ENCODE assay signal across 13 cellular contexts in genomic region chr16:64478258-64478906, GRCh38.
DNase-seq lines count a peak whose midpoint lies in the region; ATAC-seq lines count a peak whose summit lies in the region.
"Had no signal": no experiment of that assay in that cellular context is flagged by ENCODE, and none has a peak within 500 bp of the region (broad histone marks: within the 10 kb centered on the region; RNA-seq: fewer than 3 reads in every experiment).

No MANE protein-coding gene starts in this region.

- H3K4me3 ChIP-seq in mesenchymal stem cell (ENCODE audit: insufficient read depth in 1 of 2, low read depth in 1 of 2, low read length in 2 of 2), result no peak overlapping the region
- H3K4me3 ChIP-seq: SJCRH30, testis had no signal

- H3K9me3 ChIP-seq in mesenchymal stem cell (ENCODE audit: control insufficient read depth, low read length), result no peaks in the 10 kb centered on the region
- H3K9me3 ChIP-seq: BE2C, SJCRH30, testis had no signal

- no peaks in the 10 kb centered on the region for H3K36me3 ChIP-seq in mesenchymal stem cell (ENCODE audit: control insufficient read depth in 1 of 2, insufficient read depth in 2 of 2, low read depth in 1 of 2, low read length in 2 of 2)
- H3K36me3 ChIP-seq: BE2C, SJCRH30 had no signal

- H3K27ac ChIP-seq in mesenchymal stem cell (ENCODE audit: low read length, poor library complexity, severe bottlenecking), result peak overlapping the region; percentile 90
- H3K27ac ChIP-seq: SJCRH30, testis had no signal

- peak overlapping the region; percentile 58 for H2BK5ac ChIP-seq in mesenchymal stem cell (ENCODE audit: low read depth, low read length, poor library complexity, severe bottlenecking)

- 10% methylated on average over 4 of the region's 5 CpGs for WGBS in mesenchymal stem cell

- H3K27me3 ChIP-seq in mesenchymal stem cell (ENCODE audit: control insufficient read depth in 1 of 2, insufficient read depth in 1 of 2, low read length in 2 of 2), result no peaks in the 10 kb centered on the region
- H3K27me3 ChIP-seq: BE2C, SJCRH30, testis had no signal

- no peak overlapping the region for H3K23ac ChIP-seq in mesenchymal stem cell (ENCODE audit: low read length in 2 of 2)

- no peak overlapping the region for H4K91ac ChIP-seq in mesenchymal stem cell (ENCODE audit: low read length)

- H2BK12ac ChIP-seq in mesenchymal stem cell (ENCODE audit: low read length in 2 of 2), result no peak overlapping the region

- H3K4me2 ChIP-seq in mesenchymal stem cell (ENCODE audit: low read length, poor library complexity, severe bottlenecking), result peak overlapping the region; percentile 42

- no peak overlapping the region for H4K8ac ChIP-seq in mesenchymal stem cell (ENCODE audit: low read length)

- no peak overlapping the region for H3K4ac ChIP-seq in mesenchymal stem cell (ENCODE audit: low read depth in 1 of 2, low read length in 2 of 2)

- no peak overlapping the region for H2BK120ac ChIP-seq in mesenchymal stem cell (ENCODE audit: low read depth, low read length)

- no peak overlapping the region for H2AK5ac ChIP-seq in mesenchymal stem cell (ENCODE audit: low read length, severe bottlenecking)

- no peak overlapping the region for H2BK15ac ChIP-seq in mesenchymal stem cell (ENCODE audit: low read depth, poor library complexity, severe bottlenecking)

- H3K4me1 ChIP-seq in mesenchymal stem cell (ENCODE audit: control insufficient read depth, insufficient read depth, low read depth, low read length), result peaks cover 6% of the 10 kb centered on the region
- H3K4me1 ChIP-seq: testis had no signal

- H3K9ac ChIP-seq in mesenchymal stem cell (ENCODE audit: low read length), result peak overlapping the region; percentile 5

- no peak overlapping the region for H2AFZ ChIP-seq in mesenchymal stem cell (ENCODE audit: low read depth, low read length)

- no peaks in the 10 kb centered on the region for H3K79me1 ChIP-seq in mesenchymal stem cell (replicated peaks; ENCODE audit: low read length, poor library complexity, severe bottlenecking)

- ATAC-seq in HG03520 (IDR thresholded peaks at IDR 0.05; ENCODE audit: unreplicated experiment), result no peak
- ATAC-seq: activated CD4-positive, CD25-positive, alpha-beta regulatory T cell treated with anti-CD3 and anti-CD28 coated beads, Interleukin-2, amount 50 U/mL, for 24 hours had no signal

- DNase-seq in AG08396 (ENCODE audit: low spot score), result peak; percentile 12
- DNase-seq in HT1080 (ENCODE audit: low read depth), result peak; percentile 54
- DNase-seq in dedifferentiated amniotic fluid mesenchymal stem cell (ENCODE audit: extremely low spot score), result peak; percentile 77
- peak; percentile 57 for DNase-seq in mesenchymal stem cell
- no peak for DNase-seq in OCI-M1 (lab: John Stamatoyannopoulos, UW)
- no peak for DNase-seq in NCI-H187 treated with DMSO at 0.1 percent for 48 hours (lab: John Stamatoyannopoulos, UW)
- no peak for DNase-seq in C1 segment of cervical spinal cord (lab: John Stamatoyannopoulos, UW)
- DNase-seq: BE2C, NCI-H2171 treated with DMSO at 0.1 percent for 48 hours, testis had no signal

- peak overlapping the region in 1 of 2 experiments; percentile 34 for H3K18ac ChIP-seq in mesenchymal stem cell (ENCODE audit: low read depth in 1 of 2, low read length in 2 of 2)

- no peak overlapping the region for H3K14ac ChIP-seq in mesenchymal stem cell (ENCODE audit: low read length in 2 of 2)

Comparison
In these comparisons a context has a peak if more than half of its experiments do, and no peak if none do; other contexts are left out.
1. DNase-seq: peak in AG08396 (single experiment), HT1080 (single experiment), dedifferentiated amniotic fluid mesenchymal stem cell (single experiment) and mesenchymal stem cell (single experiment); none in OCI-M1 (single experiment), NCI-H187 treated with DMSO at 0.1 percent for 48 hours (single experiment) and C1 segment of cervical spinal cord (0 of 14).